In the genomic region with DNA sequence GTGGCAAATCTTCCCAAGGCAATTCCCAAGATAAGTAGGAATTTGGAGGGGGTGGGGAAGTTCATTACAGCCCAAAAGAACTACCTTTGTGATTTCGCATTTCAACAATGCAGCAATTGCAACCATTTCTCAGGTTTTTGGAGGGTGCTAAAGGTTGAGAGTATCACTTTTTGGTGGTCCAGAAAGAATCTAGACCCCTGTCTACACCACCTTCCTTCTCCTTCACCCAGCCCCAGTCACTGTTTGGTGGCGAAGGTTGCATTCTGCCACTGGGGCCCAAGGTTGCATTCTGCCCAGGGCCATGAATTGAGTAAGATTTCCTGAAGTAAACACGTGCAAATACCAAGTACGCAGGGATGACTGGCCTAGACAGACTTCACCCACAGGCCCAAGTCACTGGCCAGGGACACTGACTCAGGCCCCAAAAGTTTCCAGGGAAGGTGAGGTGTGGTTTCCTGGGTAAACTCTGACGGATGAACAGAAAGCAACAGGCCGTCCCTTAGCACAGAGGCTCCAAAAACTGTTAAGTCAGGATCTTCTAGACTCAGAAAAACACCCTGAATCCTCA, we compare ENCODE assay signal across 1 cellular context.
A peak's percentile ranks its signal among the peaks of the same experiment; 100 is the strongest.
TF ChIP-seq lines count a peak whose summit lies in the region.

No MANE protein-coding gene starts in this region.

TF ChIP-seq in K562, 482 proteins besides CTCF, POLR2A, EP300 and RAD21 (continued from another document and continues in another):
- TF ChIP-seq, protein P1, sequence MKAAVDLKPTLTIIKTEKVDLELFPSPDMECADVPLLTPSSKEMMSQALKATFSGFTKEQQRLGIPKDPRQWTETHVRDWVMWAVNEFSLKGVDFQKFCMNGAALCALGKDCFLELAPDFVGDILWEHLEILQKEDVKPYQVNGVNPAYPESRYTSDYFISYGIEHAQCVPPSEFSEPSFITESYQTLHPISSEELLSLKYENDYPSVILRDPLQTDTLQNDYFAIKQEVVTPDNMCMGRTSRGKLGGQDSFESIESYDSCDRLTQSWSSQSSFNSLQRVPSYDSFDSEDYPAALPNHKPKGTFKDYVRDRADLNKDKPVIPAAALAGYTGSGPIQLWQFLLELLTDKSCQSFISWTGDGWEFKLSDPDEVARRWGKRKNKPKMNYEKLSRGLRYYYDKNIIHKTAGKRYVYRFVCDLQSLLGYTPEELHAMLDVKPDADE (conservative IDR thresholded peaks at IDR 0.05; ENCODE audit: control insufficient read depth, low read depth, low read length) = no peak
- TF ChIP-seq RBFOX2 (IDR thresholded peaks at IDR 0.05; ENCODE audit: low read depth, low read length) (peak; percentile 37; the same call in 1 of the 2 replicates), ZC3H4 (CRISPR knock-in tag; IDR thresholded peaks at IDR 0.05; ENCODE audit: borderline replicate concordance) (no peak), SIN3B (IDR thresholded peaks at IDR 0.05; ENCODE audit: low read depth) (no peak), C11orf30 (IDR thresholded peaks at IDR 0.05; ENCODE audit: low read depth) (peak; percentile 53; the same call in 1 of the 2 replicates), SMC3 (conservative IDR thresholded peaks at IDR 0.05; ENCODE audit: insufficient read depth, low read depth, low read length) (no peak), ARID1B (IDR thresholded peaks at IDR 0.05) (0 out of 2 replicates have a peak, but pooled peaks have one; percentile 6), NRF1 (conservative IDR thresholded peaks at IDR 0.05 in 1 of 2, IDR thresholded peaks at IDR 0.05 in 1 of 2) (0 out of 4 replicates have a peak, but pooled peaks of 1 of the 2 experiments have one; percentile 8), SLC30A9 (CRISPR knock-in tag; IDR thresholded peaks at IDR 0.05) (no peak), ZNF354B (CRISPR knock-in tag; IDR thresholded peaks at IDR 0.05) (no peak), ZNF165 (CRISPR knock-in tag; IDR thresholded peaks at IDR 0.05; ENCODE audit: borderline replicate concordance) (peak; percentile 10; the same call in 1 of the 2 replicates), KLF1 (tag; IDR thresholded peaks at IDR 0.05) (no peak), MYBL2 (IDR thresholded peaks at IDR 0.05; ENCODE audit: low read depth) (no peak), MYBL2 (CRISPR knock-in tag; IDR thresholded peaks at IDR 0.05; ENCODE audit: borderline replicate concordance) (no peak), HNRNPUL1 (IDR thresholded peaks at IDR 0.05; ENCODE audit: low read length) (no peak), MECOM (CRISPR knock-in tag; IDR thresholded peaks at IDR 0.05) (peak; percentile 81; the same call in 1 of the 2 replicates), HNRNPK (IDR thresholded peaks at IDR 0.05; ENCODE audit: low read depth, low read length, poor library complexity, severe bottlenecking) (no peak), CXXC5 (CRISPR knock-in tag; IDR thresholded peaks at IDR 0.05) (peak; percentile 63; the same call in 1 of the 2 replicates), ZBTB17 (CRISPR knock-in tag; IDR thresholded peaks at IDR 0.05) (peak; percentile 46; the same call in 1 of the 2 replicates), ZNF584 (CRISPR knock-in tag; IDR thresholded peaks at IDR 0.05; ENCODE audit: low read depth) (0 out of 2 replicates have a peak, but pooled peaks have one; percentile 27), BHLHE40 (IDR thresholded peaks at IDR 0.05; ENCODE audit: low read length) (peak; percentile 65), FOSL1 (tag; conservative IDR thresholded peaks at IDR 0.05) (no peak), MCM2 (IDR thresholded peaks at IDR 0.05; ENCODE audit: low read depth) (no peak), MED1 (CRISPR knock-in tag; IDR thresholded peaks at IDR 0.05; ENCODE audit: borderline replicate concordance) (no peak), RBM34 (IDR thresholded peaks at IDR 0.05; ENCODE audit: borderline replicate concordance, insufficient read depth, low read length) (no peak), SMAD4 (CRISPR knock-in tag; conservative IDR thresholded peaks at IDR 0.05) (peak; percentile 85)
- TF ChIP-seq, protein P2, sequence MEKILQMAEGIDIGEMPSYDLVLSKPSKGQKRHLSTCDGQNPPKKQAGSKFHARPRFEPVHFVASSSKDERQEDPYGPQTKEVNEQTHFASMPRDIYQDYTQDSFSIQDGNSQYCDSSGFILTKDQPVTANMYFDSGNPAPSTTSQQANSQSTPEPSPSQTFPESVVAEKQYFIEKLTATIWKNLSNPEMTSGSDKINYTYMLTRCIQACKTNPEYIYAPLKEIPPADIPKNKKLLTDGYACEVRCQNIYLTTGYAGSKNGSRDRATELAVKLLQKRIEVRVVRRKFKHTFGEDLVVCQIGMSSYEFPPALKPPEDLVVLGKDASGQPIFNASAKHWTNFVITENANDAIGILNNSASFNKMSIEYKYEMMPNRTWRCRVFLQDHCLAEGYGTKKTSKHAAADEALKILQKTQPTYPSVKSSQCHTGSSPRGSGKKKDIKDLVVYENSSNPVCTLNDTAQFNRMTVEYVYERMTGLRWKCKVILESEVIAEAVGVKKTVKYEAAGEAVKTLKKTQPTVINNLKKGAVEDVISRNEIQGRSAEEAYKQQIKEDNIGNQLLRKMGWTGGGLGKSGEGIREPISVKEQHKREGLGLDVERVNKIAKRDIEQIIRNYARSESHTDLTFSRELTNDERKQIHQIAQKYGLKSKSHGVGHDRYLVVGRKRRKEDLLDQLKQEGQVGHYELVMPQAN (IDR thresholded peaks at IDR 0.05; ENCODE audit: borderline replicate concordance) = no peak
- TF ChIP-seq, protein P3, sequence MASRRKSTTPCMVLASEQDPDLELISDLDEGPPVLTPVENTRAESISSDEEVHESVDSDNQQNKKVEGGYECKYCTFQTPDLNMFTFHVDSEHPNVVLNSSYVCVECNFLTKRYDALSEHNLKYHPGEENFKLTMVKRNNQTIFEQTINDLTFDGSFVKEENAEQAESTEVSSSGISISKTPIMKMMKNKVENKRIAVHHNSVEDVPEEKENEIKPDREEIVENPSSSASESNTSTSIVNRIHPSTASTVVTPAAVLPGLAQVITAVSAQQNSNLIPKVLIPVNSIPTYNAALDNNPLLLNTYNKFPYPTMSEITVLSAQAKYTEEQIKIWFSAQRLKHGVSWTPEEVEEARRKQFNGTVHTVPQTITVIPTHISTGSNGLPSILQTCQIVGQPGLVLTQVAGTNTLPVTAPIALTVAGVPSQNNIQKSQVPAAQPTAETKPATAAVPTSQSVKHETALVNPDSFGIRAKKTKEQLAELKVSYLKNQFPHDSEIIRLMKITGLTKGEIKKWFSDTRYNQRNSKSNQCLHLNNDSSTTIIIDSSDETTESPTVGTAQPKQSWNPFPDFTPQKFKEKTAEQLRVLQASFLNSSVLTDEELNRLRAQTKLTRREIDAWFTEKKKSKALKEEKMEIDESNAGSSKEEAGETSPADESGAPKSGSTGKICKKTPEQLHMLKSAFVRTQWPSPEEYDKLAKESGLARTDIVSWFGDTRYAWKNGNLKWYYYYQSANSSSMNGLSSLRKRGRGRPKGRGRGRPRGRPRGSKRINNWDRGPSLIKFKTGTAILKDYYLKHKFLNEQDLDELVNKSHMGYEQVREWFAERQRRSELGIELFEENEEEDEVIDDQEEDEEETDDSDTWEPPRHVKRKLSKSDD (conservative IDR thresholded peaks at IDR 0.05; ENCODE audit: low read length) = no peak
- TF ChIP-seq, protein P4, sequence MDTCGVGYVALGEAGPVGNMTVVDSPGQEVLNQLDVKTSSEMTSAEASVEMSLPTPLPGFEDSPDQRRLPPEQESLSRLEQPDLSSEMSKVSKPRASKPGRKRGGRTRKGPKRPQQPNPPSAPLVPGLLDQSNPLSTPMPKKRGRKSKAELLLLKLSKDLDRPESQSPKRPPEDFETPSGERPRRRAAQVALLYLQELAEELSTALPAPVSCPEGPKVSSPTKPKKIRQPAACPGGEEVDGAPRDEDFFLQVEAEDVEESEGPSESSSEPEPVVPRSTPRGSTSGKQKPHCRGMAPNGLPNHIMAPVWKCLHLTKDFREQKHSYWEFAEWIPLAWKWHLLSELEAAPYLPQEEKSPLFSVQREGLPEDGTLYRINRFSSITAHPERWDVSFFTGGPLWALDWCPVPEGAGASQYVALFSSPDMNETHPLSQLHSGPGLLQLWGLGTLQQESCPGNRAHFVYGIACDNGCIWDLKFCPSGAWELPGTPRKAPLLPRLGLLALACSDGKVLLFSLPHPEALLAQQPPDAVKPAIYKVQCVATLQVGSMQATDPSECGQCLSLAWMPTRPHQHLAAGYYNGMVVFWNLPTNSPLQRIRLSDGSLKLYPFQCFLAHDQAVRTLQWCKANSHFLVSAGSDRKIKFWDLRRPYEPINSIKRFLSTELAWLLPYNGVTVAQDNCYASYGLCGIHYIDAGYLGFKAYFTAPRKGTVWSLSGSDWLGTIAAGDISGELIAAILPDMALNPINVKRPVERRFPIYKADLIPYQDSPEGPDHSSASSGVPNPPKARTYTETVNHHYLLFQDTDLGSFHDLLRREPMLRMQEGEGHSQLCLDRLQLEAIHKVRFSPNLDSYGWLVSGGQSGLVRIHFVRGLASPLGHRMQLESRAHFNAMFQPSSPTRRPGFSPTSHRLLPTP (IDR thresholded peaks at IDR 0.05; ENCODE audit: borderline replicate concordance, extremely low read depth, insufficient read length) = no peak
- TF ChIP-seq, protein P5, sequence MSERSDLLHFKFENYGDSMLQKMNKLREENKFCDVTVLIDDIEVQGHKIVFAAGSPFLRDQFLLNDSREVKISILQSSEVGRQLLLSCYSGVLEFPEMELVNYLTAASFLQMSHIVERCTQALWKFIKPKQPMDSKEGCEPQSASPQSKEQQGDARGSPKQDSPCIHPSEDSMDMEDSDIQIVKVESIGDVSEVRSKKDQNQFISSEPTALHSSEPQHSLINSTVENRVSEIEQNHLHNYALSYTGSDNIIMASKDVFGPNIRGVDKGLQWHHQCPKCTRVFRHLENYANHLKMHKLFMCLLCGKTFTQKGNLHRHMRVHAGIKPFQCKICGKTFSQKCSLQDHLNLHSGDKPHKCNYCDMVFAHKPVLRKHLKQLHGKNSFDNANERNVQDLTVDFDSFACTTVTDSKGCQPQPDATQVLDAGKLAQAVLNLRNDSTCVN (CRISPR knock-in tag; IDR thresholded peaks at IDR 0.05) = no peak
- TF ChIP-seq, protein P6, sequence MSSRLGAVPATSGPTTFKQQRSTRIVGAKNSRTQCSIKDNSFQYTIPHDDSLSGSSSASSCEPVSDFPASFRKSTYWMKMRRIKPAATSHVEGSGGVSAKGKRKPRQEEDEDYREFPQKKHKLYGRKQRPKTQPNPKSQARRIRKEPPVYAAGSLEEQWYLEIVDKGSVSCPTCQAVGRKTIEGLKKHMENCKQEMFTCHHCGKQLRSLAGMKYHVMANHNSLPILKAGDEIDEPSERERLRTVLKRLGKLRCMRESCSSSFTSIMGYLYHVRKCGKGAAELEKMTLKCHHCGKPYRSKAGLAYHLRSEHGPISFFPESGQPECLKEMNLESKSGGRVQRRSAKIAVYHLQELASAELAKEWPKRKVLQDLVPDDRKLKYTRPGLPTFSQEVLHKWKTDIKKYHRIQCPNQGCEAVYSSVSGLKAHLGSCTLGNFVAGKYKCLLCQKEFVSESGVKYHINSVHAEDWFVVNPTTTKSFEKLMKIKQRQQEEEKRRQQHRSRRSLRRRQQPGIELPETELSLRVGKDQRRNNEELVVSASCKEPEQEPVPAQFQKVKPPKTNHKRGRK (tag; IDR thresholded peaks at IDR 0.05) = no peak
- TF ChIP-seq, protein P7, sequence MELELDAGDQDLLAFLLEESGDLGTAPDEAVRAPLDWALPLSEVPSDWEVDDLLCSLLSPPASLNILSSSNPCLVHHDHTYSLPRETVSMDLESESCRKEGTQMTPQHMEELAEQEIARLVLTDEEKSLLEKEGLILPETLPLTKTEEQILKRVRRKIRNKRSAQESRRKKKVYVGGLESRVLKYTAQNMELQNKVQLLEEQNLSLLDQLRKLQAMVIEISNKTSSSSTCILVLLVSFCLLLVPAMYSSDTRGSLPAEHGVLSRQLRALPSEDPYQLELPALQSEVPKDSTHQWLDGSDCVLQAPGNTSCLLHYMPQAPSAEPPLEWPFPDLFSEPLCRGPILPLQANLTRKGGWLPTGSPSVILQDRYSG (tag; conservative IDR thresholded peaks at IDR 0.05; ENCODE audit: low read depth) = no peak; the same call in 1 of the 2 replicates
- TF ChIP-seq, protein P8, sequence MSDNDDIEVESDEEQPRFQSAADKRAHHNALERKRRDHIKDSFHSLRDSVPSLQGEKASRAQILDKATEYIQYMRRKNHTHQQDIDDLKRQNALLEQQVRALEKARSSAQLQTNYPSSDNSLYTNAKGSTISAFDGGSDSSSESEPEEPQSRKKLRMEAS (CRISPR knock-in tag; IDR thresholded peaks at IDR 0.05) = 0 out of 2 replicates have a peak, but pooled peaks have one; percentile 29
- TF ChIP-seq, protein P9, sequence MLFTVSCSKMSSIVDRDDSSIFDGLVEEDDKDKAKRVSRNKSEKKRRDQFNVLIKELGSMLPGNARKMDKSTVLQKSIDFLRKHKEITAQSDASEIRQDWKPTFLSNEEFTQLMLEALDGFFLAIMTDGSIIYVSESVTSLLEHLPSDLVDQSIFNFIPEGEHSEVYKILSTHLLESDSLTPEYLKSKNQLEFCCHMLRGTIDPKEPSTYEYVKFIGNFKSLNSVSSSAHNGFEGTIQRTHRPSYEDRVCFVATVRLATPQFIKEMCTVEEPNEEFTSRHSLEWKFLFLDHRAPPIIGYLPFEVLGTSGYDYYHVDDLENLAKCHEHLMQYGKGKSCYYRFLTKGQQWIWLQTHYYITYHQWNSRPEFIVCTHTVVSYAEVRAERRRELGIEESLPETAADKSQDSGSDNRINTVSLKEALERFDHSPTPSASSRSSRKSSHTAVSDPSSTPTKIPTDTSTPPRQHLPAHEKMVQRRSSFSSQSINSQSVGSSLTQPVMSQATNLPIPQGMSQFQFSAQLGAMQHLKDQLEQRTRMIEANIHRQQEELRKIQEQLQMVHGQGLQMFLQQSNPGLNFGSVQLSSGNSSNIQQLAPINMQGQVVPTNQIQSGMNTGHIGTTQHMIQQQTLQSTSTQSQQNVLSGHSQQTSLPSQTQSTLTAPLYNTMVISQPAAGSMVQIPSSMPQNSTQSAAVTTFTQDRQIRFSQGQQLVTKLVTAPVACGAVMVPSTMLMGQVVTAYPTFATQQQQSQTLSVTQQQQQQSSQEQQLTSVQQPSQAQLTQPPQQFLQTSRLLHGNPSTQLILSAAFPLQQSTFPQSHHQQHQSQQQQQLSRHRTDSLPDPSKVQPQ (CRISPR knock-in tag; IDR thresholded peaks at IDR 0.05; ENCODE audit: borderline replicate concordance) = no peak
- TF ChIP-seq, protein P10, sequence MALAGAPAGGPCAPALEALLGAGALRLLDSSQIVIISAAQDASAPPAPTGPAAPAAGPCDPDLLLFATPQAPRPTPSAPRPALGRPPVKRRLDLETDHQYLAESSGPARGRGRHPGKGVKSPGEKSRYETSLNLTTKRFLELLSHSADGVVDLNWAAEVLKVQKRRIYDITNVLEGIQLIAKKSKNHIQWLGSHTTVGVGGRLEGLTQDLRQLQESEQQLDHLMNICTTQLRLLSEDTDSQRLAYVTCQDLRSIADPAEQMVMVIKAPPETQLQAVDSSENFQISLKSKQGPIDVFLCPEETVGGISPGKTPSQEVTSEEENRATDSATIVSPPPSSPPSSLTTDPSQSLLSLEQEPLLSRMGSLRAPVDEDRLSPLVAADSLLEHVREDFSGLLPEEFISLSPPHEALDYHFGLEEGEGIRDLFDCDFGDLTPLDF (CRISPR knock-in tag; IDR thresholded peaks at IDR 0.05) = no peak
